1 cellular context compared by ENCODE assay signal in the genomic region with DNA sequence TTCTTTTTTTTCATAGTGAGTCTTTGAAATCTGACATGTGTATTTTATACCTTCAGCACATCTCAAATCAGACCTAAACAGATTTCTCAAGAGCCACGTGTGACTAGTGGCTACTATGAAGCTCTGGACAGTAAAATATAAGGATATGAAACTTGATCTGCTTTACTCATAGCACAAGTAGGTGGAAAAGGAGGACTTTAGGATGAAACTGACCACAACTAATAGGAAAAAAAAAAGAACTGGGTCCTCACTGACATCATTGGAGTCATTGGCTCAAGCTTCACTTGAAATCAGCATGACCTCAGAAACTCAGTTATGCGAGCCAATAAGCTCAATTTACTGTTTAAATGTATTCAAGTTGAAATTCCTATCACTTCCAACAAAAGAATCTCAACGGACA.
TF ChIP-seq lines count a peak whose summit lies in the region.

No MANE protein-coding gene starts in this region.

TF ChIP-seq in GM23338, 12 proteins besides CTCF, POLR2A, EP300 and RAD21 (continued from another document):
- TF ChIP-seq, protein P1, sequence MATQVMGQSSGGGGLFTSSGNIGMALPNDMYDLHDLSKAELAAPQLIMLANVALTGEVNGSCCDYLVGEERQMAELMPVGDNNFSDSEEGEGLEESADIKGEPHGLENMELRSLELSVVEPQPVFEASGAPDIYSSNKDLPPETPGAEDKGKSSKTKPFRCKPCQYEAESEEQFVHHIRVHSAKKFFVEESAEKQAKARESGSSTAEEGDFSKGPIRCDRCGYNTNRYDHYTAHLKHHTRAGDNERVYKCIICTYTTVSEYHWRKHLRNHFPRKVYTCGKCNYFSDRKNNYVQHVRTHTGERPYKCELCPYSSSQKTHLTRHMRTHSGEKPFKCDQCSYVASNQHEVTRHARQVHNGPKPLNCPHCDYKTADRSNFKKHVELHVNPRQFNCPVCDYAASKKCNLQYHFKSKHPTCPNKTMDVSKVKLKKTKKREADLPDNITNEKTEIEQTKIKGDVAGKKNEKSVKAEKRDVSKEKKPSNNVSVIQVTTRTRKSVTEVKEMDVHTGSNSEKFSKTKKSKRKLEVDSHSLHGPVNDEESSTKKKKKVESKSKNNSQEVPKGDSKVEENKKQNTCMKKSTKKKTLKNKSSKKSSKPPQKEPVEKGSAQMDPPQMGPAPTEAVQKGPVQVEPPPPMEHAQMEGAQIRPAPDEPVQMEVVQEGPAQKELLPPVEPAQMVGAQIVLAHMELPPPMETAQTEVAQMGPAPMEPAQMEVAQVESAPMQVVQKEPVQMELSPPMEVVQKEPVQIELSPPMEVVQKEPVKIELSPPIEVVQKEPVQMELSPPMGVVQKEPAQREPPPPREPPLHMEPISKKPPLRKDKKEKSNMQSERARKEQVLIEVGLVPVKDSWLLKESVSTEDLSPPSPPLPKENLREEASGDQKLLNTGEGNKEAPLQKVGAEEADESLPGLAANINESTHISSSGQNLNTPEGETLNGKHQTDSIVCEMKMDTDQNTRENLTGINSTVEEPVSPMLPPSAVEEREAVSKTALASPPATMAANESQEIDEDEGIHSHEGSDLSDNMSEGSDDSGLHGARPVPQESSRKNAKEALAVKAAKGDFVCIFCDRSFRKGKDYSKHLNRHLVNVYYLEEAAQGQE (IDR thresholded peaks at IDR 0.05; ENCODE audit: unreplicated experiment), result no peak
- TF ChIP-seq STAT1 (IDR thresholded peaks at IDR 0.05; ENCODE audit: unreplicated experiment) (no peak), CREB1 (CRISPR knock-in tag; IDR thresholded peaks at IDR 0.05; ENCODE audit: low read depth) (no peak), NANOG (IDR thresholded peaks at IDR 0.05; ENCODE audit: borderline replicate concordance) (no peak), EZH2 (IDR thresholded peaks at IDR 0.05; ENCODE audit: low read depth, unreplicated experiment) (no peak), POLR2AphosphoS5 (IDR thresholded peaks at IDR 0.05; ENCODE audit: low read depth) (no peak)
- TF ChIP-seq, protein P2, sequence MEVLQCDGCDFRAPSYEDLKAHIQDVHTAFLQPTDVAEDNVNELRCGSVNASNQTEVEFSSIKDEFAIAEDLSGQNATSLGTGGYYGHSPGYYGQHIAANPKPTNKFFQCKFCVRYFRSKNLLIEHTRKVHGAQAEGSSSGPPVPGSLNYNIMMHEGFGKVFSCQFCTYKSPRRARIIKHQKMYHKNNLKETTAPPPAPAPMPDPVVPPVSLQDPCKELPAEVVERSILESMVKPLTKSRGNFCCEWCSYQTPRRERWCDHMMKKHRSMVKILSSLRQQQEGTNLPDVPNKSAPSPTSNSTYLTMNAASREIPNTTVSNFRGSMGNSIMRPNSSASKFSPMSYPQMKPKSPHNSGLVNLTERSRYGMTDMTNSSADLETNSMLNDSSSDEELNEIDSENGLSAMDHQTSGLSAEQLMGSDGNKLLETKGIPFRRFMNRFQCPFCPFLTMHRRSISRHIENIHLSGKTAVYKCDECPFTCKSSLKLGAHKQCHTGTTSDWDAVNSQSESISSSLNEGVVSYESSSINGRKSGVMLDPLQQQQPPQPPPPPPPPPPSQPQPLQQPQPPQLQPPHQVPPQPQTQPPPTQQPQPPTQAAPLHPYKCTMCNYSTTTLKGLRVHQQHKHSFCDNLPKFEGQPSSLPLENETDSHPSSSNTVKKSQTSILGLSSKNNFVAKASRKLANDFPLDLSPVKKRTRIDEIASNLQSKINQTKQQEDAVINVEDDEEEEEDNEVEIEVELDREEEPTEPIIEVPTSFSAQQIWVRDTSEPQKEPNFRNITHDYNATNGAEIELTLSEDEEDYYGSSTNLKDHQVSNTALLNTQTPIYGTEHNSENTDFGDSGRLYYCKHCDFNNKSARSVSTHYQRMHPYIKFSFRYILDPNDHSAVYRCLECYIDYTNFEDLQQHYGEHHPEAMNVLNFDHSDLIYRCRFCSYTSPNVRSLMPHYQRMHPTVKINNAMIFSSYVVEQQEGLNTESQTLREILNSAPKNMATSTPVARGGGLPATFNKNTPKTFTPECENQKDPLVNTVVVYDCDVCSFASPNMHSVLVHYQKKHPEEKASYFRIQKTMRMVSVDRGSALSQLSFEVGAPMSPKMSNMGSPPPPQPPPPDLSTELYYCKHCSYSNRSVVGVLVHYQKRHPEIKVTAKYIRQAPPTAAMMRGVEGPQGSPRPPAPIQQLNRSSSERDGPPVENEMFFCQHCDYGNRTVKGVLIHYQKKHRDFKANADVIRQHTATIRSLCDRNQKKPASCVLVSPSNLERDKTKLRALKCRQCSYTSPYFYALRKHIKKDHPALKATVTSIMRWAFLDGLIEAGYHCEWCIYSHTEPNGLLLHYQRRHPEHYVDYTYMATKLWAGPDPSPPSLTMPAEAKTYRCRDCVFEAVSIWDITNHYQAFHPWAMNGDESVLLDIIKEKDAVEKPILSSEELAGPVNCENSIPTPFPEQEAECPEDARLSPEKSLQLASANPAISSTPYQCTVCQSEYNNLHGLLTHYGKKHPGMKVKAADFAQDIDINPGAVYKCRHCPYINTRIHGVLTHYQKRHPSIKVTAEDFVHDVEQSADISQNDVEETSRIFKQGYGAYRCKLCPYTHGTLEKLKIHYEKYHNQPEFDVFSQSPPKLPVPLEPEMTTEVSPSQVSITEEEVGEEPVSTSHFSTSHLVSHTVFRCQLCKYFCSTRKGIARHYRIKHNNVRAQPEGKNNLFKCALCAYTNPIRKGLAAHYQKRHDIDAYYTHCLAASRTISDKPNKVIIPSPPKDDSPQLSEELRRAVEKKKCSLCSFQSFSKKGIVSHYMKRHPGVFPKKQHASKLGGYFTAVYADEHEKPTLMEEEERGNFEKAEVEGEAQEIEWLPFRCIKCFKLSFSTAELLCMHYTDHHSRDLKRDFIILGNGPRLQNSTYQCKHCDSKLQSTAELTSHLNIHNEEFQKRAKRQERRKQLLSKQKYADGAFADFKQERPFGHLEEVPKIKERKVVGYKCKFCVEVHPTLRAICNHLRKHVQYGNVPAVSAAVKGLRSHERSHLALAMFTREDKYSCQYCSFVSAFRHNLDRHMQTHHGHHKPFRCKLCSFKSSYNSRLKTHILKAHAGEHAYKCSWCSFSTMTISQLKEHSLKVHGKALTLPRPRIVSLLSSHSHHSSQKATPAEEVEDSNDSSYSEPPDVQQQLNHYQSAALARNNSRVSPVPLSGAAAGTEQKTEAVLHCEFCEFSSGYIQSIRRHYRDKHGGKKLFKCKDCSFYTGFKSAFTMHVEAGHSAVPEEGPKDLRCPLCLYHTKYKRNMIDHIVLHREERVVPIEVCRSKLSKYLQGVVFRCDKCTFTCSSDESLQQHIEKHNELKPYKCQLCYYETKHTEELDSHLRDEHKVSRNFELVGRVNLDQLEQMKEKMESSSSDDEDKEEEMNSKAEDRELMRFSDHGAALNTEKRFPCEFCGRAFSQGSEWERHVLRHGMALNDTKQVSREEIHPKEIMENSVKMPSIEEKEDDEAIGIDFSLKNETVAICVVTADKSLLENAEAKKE (CRISPR knock-in tag; IDR thresholded peaks at IDR 0.05), result no peak
